Comparison of ENCODE assay signal across 1 cellular context in the genomic region with DNA sequence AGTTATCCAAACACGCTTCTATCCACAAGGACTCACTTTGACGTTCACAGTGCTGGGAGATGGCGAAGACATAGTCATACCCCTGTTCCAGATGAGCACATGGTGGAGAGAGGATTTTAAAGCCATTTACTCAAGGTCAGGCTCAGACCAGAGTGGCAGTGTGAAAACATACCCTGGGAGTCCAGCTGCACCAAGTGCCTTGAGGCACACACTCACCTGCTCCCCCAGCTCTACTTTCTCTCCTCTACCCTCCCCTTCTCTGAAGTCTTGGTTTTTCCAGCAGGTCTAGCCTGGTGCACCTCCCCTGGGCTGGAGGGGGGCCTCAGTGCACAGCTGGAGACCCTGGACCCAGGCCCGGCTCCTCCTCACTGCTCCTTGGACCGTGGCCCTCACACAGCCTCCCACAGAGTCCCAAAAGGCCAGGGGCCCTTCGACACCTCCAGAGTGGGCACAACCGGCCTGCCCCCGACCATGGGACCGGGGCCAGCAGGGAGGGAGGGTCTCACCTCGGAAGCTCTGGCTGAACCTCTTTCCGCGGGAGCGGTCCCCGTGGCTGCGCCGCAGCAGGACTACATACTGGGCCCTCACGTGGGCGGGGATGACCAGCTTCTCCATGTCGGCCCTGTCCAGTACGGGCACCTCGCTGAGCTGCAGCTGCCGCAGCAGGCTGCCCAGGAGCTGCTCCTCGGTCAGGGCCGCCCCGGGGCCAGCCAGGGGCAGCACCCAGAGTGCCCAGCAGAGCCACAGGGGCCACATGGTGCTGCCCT.
TF ChIP-seq lines count a peak whose summit lies in the region.

No MANE protein-coding gene starts in this region.

TF ChIP-seq in H1, 55 proteins besides CTCF, POLR2A, EP300 and RAD21:
- TF ChIP-seq KDM1A (IDR thresholded peaks at IDR 0.05; ENCODE audit: borderline replicate concordance, low read length) = no peak
- TF ChIP-seq TAF1 (IDR thresholded peaks at IDR 0.05; ENCODE audit: low read depth, low read length) = no peak
- TF ChIP-seq, protein P1, sequence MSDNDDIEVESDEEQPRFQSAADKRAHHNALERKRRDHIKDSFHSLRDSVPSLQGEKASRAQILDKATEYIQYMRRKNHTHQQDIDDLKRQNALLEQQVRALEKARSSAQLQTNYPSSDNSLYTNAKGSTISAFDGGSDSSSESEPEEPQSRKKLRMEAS (IDR thresholded peaks at IDR 0.05) = no peak
- TF ChIP-seq SRF (IDR thresholded peaks at IDR 0.05; ENCODE audit: low read depth, low read length) = no peak
- no peak for TF ChIP-seq NRF1 (IDR thresholded peaks at IDR 0.05; ENCODE audit: low read depth, low read length)
- TF ChIP-seq SP4 (IDR thresholded peaks at IDR 0.05; ENCODE audit: low read length) = no peak
- TF ChIP-seq POLR2AphosphoS5 (IDR thresholded peaks at IDR 0.05; ENCODE audit: low read depth, low read length) = no peak
- TF ChIP-seq, protein P2, sequence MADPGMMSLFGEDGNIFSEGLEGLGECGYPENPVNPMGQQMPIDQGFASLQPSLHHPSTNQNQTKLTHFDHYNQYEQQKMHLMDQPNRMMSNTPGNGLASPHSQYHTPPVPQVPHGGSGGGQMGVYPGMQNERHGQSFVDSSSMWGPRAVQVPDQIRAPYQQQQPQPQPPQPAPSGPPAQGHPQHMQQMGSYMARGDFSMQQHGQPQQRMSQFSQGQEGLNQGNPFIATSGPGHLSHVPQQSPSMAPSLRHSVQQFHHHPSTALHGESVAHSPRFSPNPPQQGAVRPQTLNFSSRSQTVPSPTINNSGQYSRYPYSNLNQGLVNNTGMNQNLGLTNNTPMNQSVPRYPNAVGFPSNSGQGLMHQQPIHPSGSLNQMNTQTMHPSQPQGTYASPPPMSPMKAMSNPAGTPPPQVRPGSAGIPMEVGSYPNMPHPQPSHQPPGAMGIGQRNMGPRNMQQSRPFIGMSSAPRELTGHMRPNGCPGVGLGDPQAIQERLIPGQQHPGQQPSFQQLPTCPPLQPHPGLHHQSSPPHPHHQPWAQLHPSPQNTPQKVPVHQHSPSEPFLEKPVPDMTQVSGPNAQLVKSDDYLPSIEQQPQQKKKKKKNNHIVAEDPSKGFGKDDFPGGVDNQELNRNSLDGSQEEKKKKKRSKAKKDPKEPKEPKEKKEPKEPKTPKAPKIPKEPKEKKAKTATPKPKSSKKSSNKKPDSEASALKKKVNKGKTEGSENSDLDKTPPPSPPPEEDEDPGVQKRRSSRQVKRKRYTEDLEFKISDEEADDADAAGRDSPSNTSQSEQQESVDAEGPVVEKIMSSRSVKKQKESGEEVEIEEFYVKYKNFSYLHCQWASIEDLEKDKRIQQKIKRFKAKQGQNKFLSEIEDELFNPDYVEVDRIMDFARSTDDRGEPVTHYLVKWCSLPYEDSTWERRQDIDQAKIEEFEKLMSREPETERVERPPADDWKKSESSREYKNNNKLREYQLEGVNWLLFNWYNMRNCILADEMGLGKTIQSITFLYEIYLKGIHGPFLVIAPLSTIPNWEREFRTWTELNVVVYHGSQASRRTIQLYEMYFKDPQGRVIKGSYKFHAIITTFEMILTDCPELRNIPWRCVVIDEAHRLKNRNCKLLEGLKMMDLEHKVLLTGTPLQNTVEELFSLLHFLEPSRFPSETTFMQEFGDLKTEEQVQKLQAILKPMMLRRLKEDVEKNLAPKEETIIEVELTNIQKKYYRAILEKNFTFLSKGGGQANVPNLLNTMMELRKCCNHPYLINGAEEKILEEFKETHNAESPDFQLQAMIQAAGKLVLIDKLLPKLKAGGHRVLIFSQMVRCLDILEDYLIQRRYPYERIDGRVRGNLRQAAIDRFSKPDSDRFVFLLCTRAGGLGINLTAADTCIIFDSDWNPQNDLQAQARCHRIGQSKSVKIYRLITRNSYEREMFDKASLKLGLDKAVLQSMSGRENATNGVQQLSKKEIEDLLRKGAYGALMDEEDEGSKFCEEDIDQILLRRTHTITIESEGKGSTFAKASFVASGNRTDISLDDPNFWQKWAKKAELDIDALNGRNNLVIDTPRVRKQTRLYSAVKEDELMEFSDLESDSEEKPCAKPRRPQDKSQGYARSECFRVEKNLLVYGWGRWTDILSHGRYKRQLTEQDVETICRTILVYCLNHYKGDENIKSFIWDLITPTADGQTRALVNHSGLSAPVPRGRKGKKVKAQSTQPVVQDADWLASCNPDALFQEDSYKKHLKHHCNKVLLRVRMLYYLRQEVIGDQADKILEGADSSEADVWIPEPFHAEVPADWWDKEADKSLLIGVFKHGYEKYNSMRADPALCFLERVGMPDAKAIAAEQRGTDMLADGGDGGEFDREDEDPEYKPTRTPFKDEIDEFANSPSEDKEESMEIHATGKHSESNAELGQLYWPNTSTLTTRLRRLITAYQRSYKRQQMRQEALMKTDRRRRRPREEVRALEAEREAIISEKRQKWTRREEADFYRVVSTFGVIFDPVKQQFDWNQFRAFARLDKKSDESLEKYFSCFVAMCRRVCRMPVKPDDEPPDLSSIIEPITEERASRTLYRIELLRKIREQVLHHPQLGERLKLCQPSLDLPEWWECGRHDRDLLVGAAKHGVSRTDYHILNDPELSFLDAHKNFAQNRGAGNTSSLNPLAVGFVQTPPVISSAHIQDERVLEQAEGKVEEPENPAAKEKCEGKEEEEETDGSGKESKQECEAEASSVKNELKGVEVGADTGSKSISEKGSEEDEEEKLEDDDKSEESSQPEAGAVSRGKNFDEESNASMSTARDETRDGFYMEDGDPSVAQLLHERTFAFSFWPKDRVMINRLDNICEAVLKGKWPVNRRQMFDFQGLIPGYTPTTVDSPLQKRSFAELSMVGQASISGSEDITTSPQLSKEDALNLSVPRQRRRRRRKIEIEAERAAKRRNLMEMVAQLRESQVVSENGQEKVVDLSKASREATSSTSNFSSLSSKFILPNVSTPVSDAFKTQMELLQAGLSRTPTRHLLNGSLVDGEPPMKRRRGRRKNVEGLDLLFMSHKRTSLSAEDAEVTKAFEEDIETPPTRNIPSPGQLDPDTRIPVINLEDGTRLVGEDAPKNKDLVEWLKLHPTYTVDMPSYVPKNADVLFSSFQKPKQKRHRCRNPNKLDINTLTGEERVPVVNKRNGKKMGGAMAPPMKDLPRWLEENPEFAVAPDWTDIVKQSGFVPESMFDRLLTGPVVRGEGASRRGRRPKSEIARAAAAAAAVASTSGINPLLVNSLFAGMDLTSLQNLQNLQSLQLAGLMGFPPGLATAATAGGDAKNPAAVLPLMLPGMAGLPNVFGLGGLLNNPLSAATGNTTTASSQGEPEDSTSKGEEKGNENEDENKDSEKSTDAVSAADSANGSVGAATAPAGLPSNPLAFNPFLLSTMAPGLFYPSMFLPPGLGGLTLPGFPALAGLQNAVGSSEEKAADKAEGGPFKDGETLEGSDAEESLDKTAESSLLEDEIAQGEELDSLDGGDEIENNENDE (IDR thresholded peaks at IDR 0.05; ENCODE audit: insufficient replicate concordance, low read length) = no peak
- TF ChIP-seq SP1 (IDR thresholded peaks at IDR 0.05; ENCODE audit: low read depth, low read length) = no peak
- TF ChIP-seq, protein P3, sequence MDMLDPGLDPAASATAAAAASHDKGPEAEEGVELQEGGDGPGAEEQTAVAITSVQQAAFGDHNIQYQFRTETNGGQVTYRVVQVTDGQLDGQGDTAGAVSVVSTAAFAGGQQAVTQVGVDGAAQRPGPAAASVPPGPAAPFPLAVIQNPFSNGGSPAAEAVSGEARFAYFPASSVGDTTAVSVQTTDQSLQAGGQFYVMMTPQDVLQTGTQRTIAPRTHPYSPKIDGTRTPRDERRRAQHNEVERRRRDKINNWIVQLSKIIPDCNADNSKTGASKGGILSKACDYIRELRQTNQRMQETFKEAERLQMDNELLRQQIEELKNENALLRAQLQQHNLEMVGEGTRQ (IDR thresholded peaks at IDR 0.05; ENCODE audit: low read length) = no peak
- TF ChIP-seq CBX8 (IDR thresholded peaks at IDR 0.05; ENCODE audit: borderline replicate concordance, low read depth, low read length) = no peak
- no peak for TF ChIP-seq CBX5 (IDR thresholded peaks at IDR 0.05; ENCODE audit: low read depth, low read length)
- TF ChIP-seq, protein P4, sequence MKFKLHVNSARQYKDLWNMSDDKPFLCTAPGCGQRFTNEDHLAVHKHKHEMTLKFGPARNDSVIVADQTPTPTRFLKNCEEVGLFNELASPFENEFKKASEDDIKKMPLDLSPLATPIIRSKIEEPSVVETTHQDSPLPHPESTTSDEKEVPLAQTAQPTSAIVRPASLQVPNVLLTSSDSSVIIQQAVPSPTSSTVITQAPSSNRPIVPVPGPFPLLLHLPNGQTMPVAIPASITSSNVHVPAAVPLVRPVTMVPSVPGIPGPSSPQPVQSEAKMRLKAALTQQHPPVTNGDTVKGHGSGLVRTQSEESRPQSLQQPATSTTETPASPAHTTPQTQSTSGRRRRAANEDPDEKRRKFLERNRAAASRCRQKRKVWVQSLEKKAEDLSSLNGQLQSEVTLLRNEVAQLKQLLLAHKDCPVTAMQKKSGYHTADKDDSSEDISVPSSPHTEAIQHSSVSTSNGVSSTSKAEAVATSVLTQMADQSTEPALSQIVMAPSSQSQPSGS (IDR thresholded peaks at IDR 0.05; ENCODE audit: low read length) = no peak
- no peak for TF ChIP-seq BRCA1 (IDR thresholded peaks at IDR 0.05; ENCODE audit: low read depth, low read length)
- no peak for TF ChIP-seq EGR1 (IDR thresholded peaks at IDR 0.05; ENCODE audit: borderline replicate concordance, low read depth, low read length)
- TF ChIP-seq SUZ12 (IDR thresholded peaks at IDR 0.05; ENCODE audit: low read length) = no peak
- no peak for TF ChIP-seq NANOG (IDR thresholded peaks at IDR 0.05; ENCODE audit: insufficient read depth, low read depth, low read length, poor library complexity, severe bottlenecking)
TF ChIP-seq in H1: peak in this region for 0.
